8 cellular contexts compared by ENCODE assay signal in genomic region chr17:77887464-77888241, GRCh38.
DNase-seq lines count a peak whose midpoint lies in the region; ATAC-seq and TF ChIP-seq lines count a peak whose summit lies in the region.

No MANE protein-coding gene starts in this region.

- H3K4me1 Mint-ChIP-seq in endothelial cell (ENCODE audit: unreplicated experiment) (peaks cover 3% of the 10 kb centered on the region), mesothelial cell of epicardium (peaks cover 20% of the 10 kb centered on the region)

- H3K27ac Mint-ChIP-seq in endothelial cell (ENCODE audit: unreplicated experiment) (no peak overlapping the region), mesothelial cell of epicardium (peak overlapping the region; percentile 15)

- H3K36me3 Mint-ChIP-seq in endothelial cell (ENCODE audit: low read depth, unreplicated experiment) = no peaks in the 10 kb centered on the region
- no peaks in the 10 kb centered on the region for H3K36me3 Mint-ChIP-seq in mesothelial cell of epicardium

- H3K9me3 Mint-ChIP-seq in endothelial cell (ENCODE audit: unreplicated experiment) (no peaks in the 10 kb centered on the region), mesothelial cell of epicardium (no peaks in the 10 kb centered on the region)

- in situ Hi-C loops in Caki2 (cut with HindIII; ENCODE audit: low pct_unique_long_range_greater_than_20kb, low sequenced_read_pairs) = no loop called here

- no peak for ATAC-seq in HG03432 (IDR thresholded peaks at IDR 0.05; ENCODE audit: unreplicated experiment)

- peak overlapping the region; percentile 56 for H3K4me3 Mint-ChIP-seq in endothelial cell (ENCODE audit: unreplicated experiment)
- peak overlapping the region; percentile 63 for H3K4me3 Mint-ChIP-seq in mesothelial cell of epicardium

- peak; percentile 44 for DNase-seq in Caki2 (ENCODE audit: low read depth)
- peak; percentile 88 for DNase-seq in NCI-H2171 (lab: John Stamatoyannopoulos, UW)
- DNase-seq in activated T-cell treated with anti-CD3 and anti-CD28 coated beads for 24 hours (ENCODE audit: low read depth) = peak; percentile 46
- no peak for DNase-seq in endothelial cell (ENCODE audit: low spot score)
- no peak for DNase-seq in mesothelial cell of epicardium (ENCODE audit: low spot score in 2 of 2, unreplicated experiment in 2 of 2)
- peak; percentile 48 for DNase-seq in stimulated activated CD8-positive, alpha-beta memory T cell treated with anti-CD3 and anti-CD28 coated beads, Interleukin-15, amount 100 ng/mL, for 1 hour (ENCODE audit: low read depth)
- no peak for DNase-seq in SKM-1 (lab: John Stamatoyannopoulos, UW; ENCODE audit: unreplicated experiment)

- H3K27me3 Mint-ChIP-seq in endothelial cell (ENCODE audit: unreplicated experiment) (peaks cover 8% of the 10 kb centered on the region), mesothelial cell of epicardium (ENCODE audit: low read depth) (peaks cover 66% of the 10 kb centered on the region)

- TF ChIP-seq CTCF in endothelial cell (IDR thresholded peaks at IDR 0.05; ENCODE audit: unreplicated experiment) = no peak
- no peak for TF ChIP-seq CTCF in mesothelial cell of epicardium (IDR thresholded peaks at IDR 0.05; ENCODE audit: unreplicated experiment)

Comparison
In these comparisons a context has a peak if more than half of its experiments do, and no peak if none do; other contexts are left out.
1. DNase-seq: peak in Caki2 (single experiment), NCI-H2171 (single experiment), activated T-cell treated with anti-CD3 and anti-CD28 coated beads for 24 hours (single experiment) and stimulated activated CD8-positive, alpha-beta memory T cell treated with anti-CD3 and anti-CD28 coated beads, Interleukin-15, amount 100 ng/mL, for 1 hour (single experiment); none in endothelial cell (single experiment), mesothelial cell of epicardium (0 of 2) and SKM-1 (single experiment).